13 cellular contexts compared by ENCODE assay signal in genomic region chr19:10727599-10728250, GRCh38. TPM values are rescaled to one million over a fixed set of nuclear protein-coding genes. Genes with fewer than 3 reads are reported as not detected.
DNase-seq lines count a peak whose midpoint lies in the region; ATAC-seq and TF ChIP-seq lines count a peak whose summit lies in the region.
"Had no signal": no experiment of that assay in that cellular context is flagged by ENCODE, and none has a peak within 500 bp of the region (broad histone marks: within the 10 kb centered on the region; RNA-seq: fewer than 3 reads in every experiment).

No MANE protein-coding gene starts in this region.

- peaks cover 19% of the 10 kb centered on the region for H3K36me3 Mint-ChIP-seq in stimulated activated naive CD8-positive, alpha-beta T cell treated with anti-CD3 and anti-CD28 coated beads, Interleukin-15, Interleukin-2, amounts not matched to agents 100 ng/mL and 50 ng/mL, for 24 hours (ENCODE audit: low read depth)
- peaks cover 25% of the 10 kb centered on the region for H3K36me3 Mint-ChIP-seq in activated T-helper 1 cell treated with anti-CD3 and anti-CD28 coated beads, Interleukin-12 subunit alpha, Interleukin-12 subunit beta, Interleukin-2, Interleukin-4 antibody, amounts not matched to agents 30 ng/mL and 10 ng/mL and 1 ng/mL, durations not matched to agents 14 hours and 24 hours and 36 hours (ENCODE audit: low read depth)
- peaks cover 32% of the 10 kb centered on the region for H3K36me3 Mint-ChIP-seq in Caco-2 (ENCODE audit: insufficient read depth, unreplicated experiment)

- H3K27ac ChIP-seq in left lung = peak overlapping the region; percentile 7 to 92
- H3K27ac ChIP-seq: brain microvascular endothelial cell, C4-2B, epithelial cell of prostate had no signal

- no peak overlapping the region for H3K4me3 Mint-ChIP-seq in stimulated activated naive CD8-positive, alpha-beta T cell treated with anti-CD3 and anti-CD28 coated beads, Interleukin-15, Interleukin-2, amounts not matched to agents 100 ng/mL and 50 ng/mL, for 24 hours
- no peak overlapping the region for H3K4me3 Mint-ChIP-seq in activated T-helper 1 cell treated with anti-CD3 and anti-CD28 coated beads, Interleukin-12 subunit alpha, Interleukin-12 subunit beta, Interleukin-2, Interleukin-4 antibody, amounts not matched to agents 30 ng/mL and 10 ng/mL and 1 ng/mL, durations not matched to agents 14 hours and 24 hours and 36 hours
- no peak overlapping the region for H3K4me3 Mint-ChIP-seq in Caco-2 (ENCODE audit: unreplicated experiment)

- POLR2A ChIA-PET in Caco-2 (lab: Charles Lee) = no interaction called here

- H3K9me3 Mint-ChIP-seq in stimulated activated naive CD8-positive, alpha-beta T cell treated with anti-CD3 and anti-CD28 coated beads, Interleukin-15, Interleukin-2, amounts not matched to agents 100 ng/mL and 50 ng/mL, for 24 hours = no peaks in the 10 kb centered on the region
- no peaks in the 10 kb centered on the region for H3K9me3 Mint-ChIP-seq in activated T-helper 1 cell treated with anti-CD3 and anti-CD28 coated beads, Interleukin-12 subunit alpha, Interleukin-12 subunit beta, Interleukin-2, Interleukin-4 antibody, amounts not matched to agents 30 ng/mL and 10 ng/mL and 1 ng/mL, durations not matched to agents 14 hours and 24 hours and 36 hours
- no peaks in the 10 kb centered on the region for H3K9me3 Mint-ChIP-seq in Caco-2 (ENCODE audit: unreplicated experiment)

- intact Hi-C loops in activated T-helper 1 cell treated with anti-CD3 and anti-CD28 coated beads, Interleukin-12 subunit alpha, Interleukin-12 subunit beta, Interleukin-2, Interleukin-4 antibody, amounts not matched to agents 30 ng/mL and 10 ng/mL and 1 ng/mL, durations not matched to agents 14 hours and 24 hours and 36 hours (cut with micrococcal nuclease) = no loop called here
- intact Hi-C loops in left lung (cut with DNase I) = no loop called here
- intact Hi-C loops in Caco-2 (cut with micrococcal nuclease; ENCODE audit: unreplicated experiment) = no loop called here

- CTCF ChIA-PET in Caco-2 (lab: Charles Lee) = interaction anchor here (1.3 kb wide), 1 partner anchor 11 kb away, joined by 3 read pairs; no protein-coding TSS in a partner anchor

- no peak for ATAC-seq in stimulated activated naive CD8-positive, alpha-beta T cell treated with anti-CD3 and anti-CD28 coated beads, Interleukin-15, Interleukin-2, amounts not matched to agents 100 U/mL and 50 U/mL, for 24 hours
- no peak for ATAC-seq in left lung

- H3K4me1 Mint-ChIP-seq in stimulated activated naive CD8-positive, alpha-beta T cell treated with anti-CD3 and anti-CD28 coated beads, Interleukin-15, Interleukin-2, amounts not matched to agents 100 ng/mL and 50 ng/mL, for 24 hours (ENCODE audit: low read depth) = peaks cover 58% of the 10 kb centered on the region
- peaks cover 36% of the 10 kb centered on the region for H3K4me1 Mint-ChIP-seq in activated T-helper 1 cell treated with anti-CD3 and anti-CD28 coated beads, Interleukin-12 subunit alpha, Interleukin-12 subunit beta, Interleukin-2, Interleukin-4 antibody, amounts not matched to agents 30 ng/mL and 10 ng/mL and 1 ng/mL, durations not matched to agents 14 hours and 24 hours and 36 hours (ENCODE audit: low read depth)
- no peaks in the 10 kb centered on the region for H3K4me1 Mint-ChIP-seq in Caco-2 (ENCODE audit: low read depth, unreplicated experiment)

- no TSS peak for BruUV-seq in Caco-2 (replicated peaks; lab: Mats Ljungman, UMichigan)

- no peak for DNase-seq in stimulated activated naive CD8-positive, alpha-beta T cell treated with anti-CD3 and anti-CD28 coated beads, Interleukin-15, Interleukin-2, amounts not matched to agents 100 U/mL and 50 U/mL, for 24 hours
- no peak for DNase-seq in activated T-helper 1 cell treated with anti-CD3 and anti-CD28 coated beads, Interleukin-12 subunit alpha, Interleukin-12 subunit beta, Interleukin-2, Interleukin-4 antibody, amounts not matched to agents 30 ng/mL and 10 ng/mL and 1 ng/mL, durations not matched to agents 14 hours and 24 hours and 36 hours (ENCODE audit: low spot score)
- DNase-seq in left lung (no peak), NCI-H1436 treated with DMSO at 0.1 percent for 48 hours (lab: John Stamatoyannopoulos, UW) (no peak), GOT3 (lab: John Stamatoyannopoulos, UW) (no peak), SK-N-DZ (ENCODE audit: low spot score) (no peak), Caco-2 (no peak)
- DNase-seq: brain microvascular endothelial cell, NCI-H1092 treated with DMSO at 0.1 percent for 48 hours, T-helper 9 cell had no signal

- H3K4me1 ChIP-seq in left lung (peaks cover 8 to 99% of the 10 kb centered on the region in 2 donors), Caco-2 (no peaks in the 10 kb centered on the region)

- H3K36me3 ChIP-seq in left lung (peaks cover 0 to 27% of the 10 kb centered on the region in 2 donors), Caco-2 (ENCODE audit: control insufficient read depth, insufficient read depth, low read length) (no peaks in the 10 kb centered on the region; the same call in 1 of the 2 replicates)
- H3K36me3 ChIP-seq: brain microvascular endothelial cell had no signal

- H3K27me3 ChIP-seq in left lung = no peaks in the 10 kb centered on the region
- H3K27me3 ChIP-seq in Caco-2 (replicated peaks; ENCODE audit: control insufficient read depth, insufficient read depth, low read length) = no peaks in the 10 kb centered on the region
- H3K27me3 ChIP-seq: brain microvascular endothelial cell had no signal

- TF ChIP-seq CTCF in left lung (IDR thresholded peaks at IDR 0.05) (no peak), Caco-2 (IDR thresholded peaks at IDR 0.05; ENCODE audit: insufficient read depth in 1 of 2, low read depth in 1 of 2, low read length in 1 of 2, severe bottlenecking in 1 of 2, unreplicated experiment in 1 of 2) (no peak)

- no peak overlapping the region for H3K4me3 ChIP-seq in left lung
- H3K4me3 ChIP-seq in Caco-2 (ENCODE audit: low read depth, low read length) = no peak overlapping the region

- H3K27ac Mint-ChIP-seq in stimulated activated naive CD8-positive, alpha-beta T cell treated with anti-CD3 and anti-CD28 coated beads, Interleukin-15, Interleukin-2, amounts not matched to agents 100 ng/mL and 50 ng/mL, for 24 hours = peak overlapping the region; percentile 23
- H3K27ac Mint-ChIP-seq in activated T-helper 1 cell treated with anti-CD3 and anti-CD28 coated beads, Interleukin-12 subunit alpha, Interleukin-12 subunit beta, Interleukin-2, Interleukin-4 antibody, amounts not matched to agents 30 ng/mL and 10 ng/mL and 1 ng/mL, durations not matched to agents 14 hours and 24 hours and 36 hours = peak overlapping the region; percentile 48
- H3K27ac Mint-ChIP-seq in Caco-2 (ENCODE audit: unreplicated experiment) = no peak overlapping the region

- H3K9me3 ChIP-seq in left lung (no peaks in the 10 kb centered on the region), Caco-2 (no peaks in the 10 kb centered on the region)

- no peaks in the 10 kb centered on the region for H3K27me3 Mint-ChIP-seq in stimulated activated naive CD8-positive, alpha-beta T cell treated with anti-CD3 and anti-CD28 coated beads, Interleukin-15, Interleukin-2, amounts not matched to agents 100 ng/mL and 50 ng/mL, for 24 hours
- no peaks in the 10 kb centered on the region for H3K27me3 Mint-ChIP-seq in activated T-helper 1 cell treated with anti-CD3 and anti-CD28 coated beads, Interleukin-12 subunit alpha, Interleukin-12 subunit beta, Interleukin-2, Interleukin-4 antibody, amounts not matched to agents 30 ng/mL and 10 ng/mL and 1 ng/mL, durations not matched to agents 14 hours and 24 hours and 36 hours (ENCODE audit: insufficient read depth)
- H3K27me3 Mint-ChIP-seq in Caco-2 (ENCODE audit: insufficient read depth, unreplicated experiment) = no peaks in the 10 kb centered on the region

RNA-seq across cellular contexts. Expression of gene DNM2, which starts 9.8 kb away (rescaled TPM):
- total RNA-seq in activated T-helper 1 cell treated with anti-CD3 and anti-CD28 coated beads, Interleukin-12 subunit alpha, Interleukin-12 subunit beta, Interleukin-2, Interleukin-4 antibody, amounts not matched to agents 30 ng/mL and 10 ng/mL and 1 ng/mL, durations not matched to agents 14 hours and 24 hours and 36 hours = 236 and 240 TPM in 2 replicates
- total RNA-seq in left lung = 100 to 1,000 TPM; 195 to 268 TPM
- 40.0 and 44.8 TPM in 2 replicates for polyA plus RNA-seq in SK-N-DZ (2014; cell fraction: cytosol; rRNA removed)
- polyA plus RNA-seq in SK-N-DZ (2014; cell fraction: nucleus; rRNA removed) = 59.9 and 69.1 TPM in 2 replicates
- 137 and 138 TPM in 2 replicates for total RNA-seq in Caco-2 (2022)

RNA-seq across cellular contexts. Expression of gene QTRT1, which starts 26.5 kb away (rescaled TPM):
- total RNA-seq in activated T-helper 1 cell treated with anti-CD3 and anti-CD28 coated beads, Interleukin-12 subunit alpha, Interleukin-12 subunit beta, Interleukin-2, Interleukin-4 antibody, amounts not matched to agents 30 ng/mL and 10 ng/mL and 1 ng/mL, durations not matched to agents 14 hours and 24 hours and 36 hours = 93.7 and 101 TPM in 2 replicates
- 10 to 100 TPM; 29.0 to 40.9 TPM for total RNA-seq in left lung
- polyA plus RNA-seq in SK-N-DZ (2014; cell fraction: cytosol; rRNA removed) = 70.4 and 76.1 TPM in 2 replicates
- 258 and 376 TPM in 2 replicates for polyA plus RNA-seq in SK-N-DZ (2014; cell fraction: nucleus; rRNA removed)
- total RNA-seq in Caco-2 (2022) = 32.2 and 43.4 TPM in 2 replicates
